15 cellular contexts compared by ENCODE assay signal in genomic region chr3:55647675-55648074, GRCh38.
"Had no signal": no experiment of that assay in that cellular context is flagged by ENCODE, and none has a peak within 500 bp of the region (broad histone marks: within the 10 kb centered on the region; RNA-seq: fewer than 3 reads in every experiment).

No MANE protein-coding gene starts in this region.

- H3K4me3 ChIP-seq: breast epithelium, gastrocnemius medialis, heart left ventricle, lung, right lobe of liver had no signal

- H3K27ac Mint-ChIP-seq: activated CD4-positive, alpha-beta T cell treated with anti-CD3 and anti-CD28 coated beads, Interleukin-2, amount 10 ng/mL, durations not matched to agents 7 days and 5 days; activated naive CD8-positive, alpha-beta T cell; dendritic cell treated with granulocyte-macrophage colony-stimulating factor and Interleukin-4, amounts not matched to agents 40 ng/mL and 50 ng/mL, for 4 days; effector memory CD8-positive, alpha-beta T cell; naive thymus-derived CD8-positive, alpha-beta T cell; stimulated activated effector memory CD8-positive, alpha-beta T cell treated with anti-CD3 and anti-CD28 coated beads, Interleukin-12 subunit alpha, Interleukin-12 subunit beta, amount 100 ng/mL, for 72 hours had no signal

- H3K4me3 Mint-ChIP-seq: activated CD4-positive, alpha-beta T cell treated with anti-CD3 and anti-CD28 coated beads, Interleukin-2, amount 10 ng/mL, durations not matched to agents 7 days and 5 days; activated naive CD8-positive, alpha-beta T cell; dendritic cell treated with granulocyte-macrophage colony-stimulating factor and Interleukin-4, amounts not matched to agents 40 ng/mL and 50 ng/mL, for 4 days; effector memory CD8-positive, alpha-beta T cell; naive thymus-derived CD8-positive, alpha-beta T cell; stimulated activated effector memory CD8-positive, alpha-beta T cell treated with anti-CD3 and anti-CD28 coated beads, Interleukin-12 subunit alpha, Interleukin-12 subunit beta, amount 100 ng/mL, for 72 hours had no signal

- H3K9me3 Mint-ChIP-seq: activated CD4-positive, alpha-beta T cell treated with anti-CD3 and anti-CD28 coated beads, Interleukin-2, amount 10 ng/mL, durations not matched to agents 7 days and 5 days; dendritic cell treated with granulocyte-macrophage colony-stimulating factor and Interleukin-4, amounts not matched to agents 40 ng/mL and 50 ng/mL, for 4 days had no signal

- H3K4me1 ChIP-seq: breast epithelium, gastrocnemius medialis, heart left ventricle, right lobe of liver had no signal

- H3K9me3 ChIP-seq: breast epithelium, gastrocnemius medialis, heart left ventricle, right lobe of liver had no signal

- H3K27me3 Mint-ChIP-seq: activated CD4-positive, alpha-beta T cell treated with anti-CD3 and anti-CD28 coated beads, Interleukin-2, amount 10 ng/mL, durations not matched to agents 7 days and 5 days had no signal

- H3K4me1 Mint-ChIP-seq: activated CD4-positive, alpha-beta T cell treated with anti-CD3 and anti-CD28 coated beads, Interleukin-2, amount 10 ng/mL, durations not matched to agents 7 days and 5 days; stimulated activated effector memory CD8-positive, alpha-beta T cell treated with anti-CD3 and anti-CD28 coated beads, Interleukin-12 subunit alpha, Interleukin-12 subunit beta, amount 100 ng/mL, for 72 hours had no signal

- H3K36me3 ChIP-seq: breast epithelium, gastrocnemius medialis, heart left ventricle, right lobe of liver had no signal

- H3K36me3 Mint-ChIP-seq: activated naive CD8-positive, alpha-beta T cell; naive thymus-derived CD8-positive, alpha-beta T cell; stimulated activated effector memory CD8-positive, alpha-beta T cell treated with anti-CD3 and anti-CD28 coated beads, Interleukin-12 subunit alpha, Interleukin-12 subunit beta, amount 100 ng/mL, for 72 hours had no signal

- H3K27ac ChIP-seq: breast epithelium, epithelial cell of prostate, gastrocnemius medialis, heart left ventricle, right lobe of liver had no signal

- H3K27me3 ChIP-seq: breast epithelium, right lobe of liver had no signal

- DNase-seq: activated CD4-positive, alpha-beta T cell treated with anti-CD3 and anti-CD28 coated beads, Interleukin-2, amount 10 ng/mL, durations not matched to agents 7 days and 5 days; activated CD4-positive, CD25-positive, alpha-beta regulatory T cell; activated CD8-positive, alpha-beta memory T cell treated with anti-CD3 and anti-CD28 coated beads for 24 hours; activated gamma-delta T cell treated with Interleukin-2 at 50 U/mL for 16 hours; effector memory CD8-positive, alpha-beta T cell; gastrocnemius medialis; heart left ventricle; naive thymus-derived CD8-positive, alpha-beta T cell; right lobe of liver had no signal
